In genomic region chr19:3687774-3688706, GRCh38 we compare ENCODE assay signal across 8 cellular contexts. TPM values are rescaled to one million over a fixed set of nuclear protein-coding genes. Genes with fewer than 3 reads are reported as not detected.
DNase-seq lines count a peak whose midpoint lies in the region; ATAC-seq and TF ChIP-seq lines count a peak whose summit lies in the region.

No MANE protein-coding gene starts in this region.

- no peak for TF ChIP-seq EP300 in SK-N-SH (IDR thresholded peaks at IDR 0.05; ENCODE audit: borderline replicate concordance in 1 of 2, low read depth in 1 of 2, low read length in 1 of 2)

- no peak for TF ChIP-seq RAD21 in SK-N-SH (IDR thresholded peaks at IDR 0.05; ENCODE audit: low read length)

- no peaks in the 10 kb centered on the region for H3K27me3 ChIP-seq in naive thymus-derived CD4-positive, alpha-beta T cell (ENCODE audit: control insufficient read depth in 2 of 2, insufficient read depth in 2 of 2, low read length in 2 of 2)
- no peaks in the 10 kb centered on the region for H3K27me3 ChIP-seq in SK-N-SH (ENCODE audit: insufficient read depth)

- H3K79me2 ChIP-seq in SK-N-SH (ENCODE audit: insufficient read depth) = peaks cover 50% of the 10 kb centered on the region

- H3K36me3 ChIP-seq in naive thymus-derived CD4-positive, alpha-beta T cell (ENCODE audit: control insufficient read depth in 2 of 3, insufficient read depth in 3 of 3, low read length in 3 of 3) = peaks cover 0 to 10% (median 0%) of the 10 kb centered on the region in 3 experiments
- H3K36me3 ChIP-seq in SK-N-SH (replicated peaks in 1 of 2; ENCODE audit: control insufficient read depth in 1 of 2, insufficient read depth in 2 of 2, low read length in 1 of 2) = no peaks in the 10 kb centered on the region

- POLR2A ChIA-PET in naive thymus-derived CD4-positive, alpha-beta T cell (lab: Charles Lee) = interaction anchor here (0.5 to 6.6 kb wide), 20 partner anchors 10 to 1935 kb away, joined by 3 to 79 read pairs (median 4); partner anchors contain the start of genes APBA3, CACTIN, DAPK3 and MFSD12
- POLR2A ChIA-PET in SK-N-SH (lab: Yijun Ruan, JAX) = interaction anchor here (0.5 kb wide), 1 partner anchor 116 kb away, joined by 3 read pairs; no protein-coding TSS in a partner anchor

- H3K27me3 Mint-ChIP-seq in naive thymus-derived CD4-positive, alpha-beta T cell = no peaks in the 10 kb centered on the region

- H3K4me2 ChIP-seq in SK-N-SH = no peak overlapping the region

- H3K4me3 ChIP-seq in naive thymus-derived CD4-positive, alpha-beta T cell (ENCODE audit: low read length) = peak overlapping the region; percentile 67
- H3K4me3 ChIP-seq in SK-N-SH (ENCODE audit: low read depth in 2 of 2, low read length in 1 of 2) = no peak overlapping the region

- no peaks in the 10 kb centered on the region for H3K9me3 ChIP-seq in naive thymus-derived CD4-positive, alpha-beta T cell (ENCODE audit: control insufficient read depth in 2 of 3, low read length in 3 of 3)
- H3K9me3 ChIP-seq in SK-N-SH = no peaks in the 10 kb centered on the region

- H3K9me2 ChIP-seq in SK-N-SH = no peaks in the 10 kb centered on the region

- peaks cover 31% of the 10 kb centered on the region for H4K20me1 ChIP-seq in SK-N-SH (ENCODE audit: insufficient read depth)

- no peak overlapping the region for H2AFZ ChIP-seq in SK-N-SH (ENCODE audit: low read depth)

- CTCF ChIA-PET in naive thymus-derived CD4-positive, alpha-beta T cell (lab: Charles Lee) = interaction anchor here (0.6 to 5.3 kb wide), 6 partner anchors 11 to 448 kb away, joined by 3 to 22 read pairs (median 5); partner anchors contain the start of gene PIP5K1C
- CTCF ChIA-PET in SK-N-SH (lab: Yijun Ruan, JAX) = interaction anchor here (0.9 to 2.4 kb wide), 4 partner anchors 9 to 164 kb away, joined by 3 to 13 read pairs (median 3); no protein-coding TSS in a partner anchor

- H3K9me3 Mint-ChIP-seq in naive thymus-derived CD4-positive, alpha-beta T cell = no peaks in the 10 kb centered on the region

- H3F3A ChIP-seq in SK-N-SH (replicated peaks; ENCODE audit: insufficient read depth) = no peaks in the 10 kb centered on the region

- peaks cover 0 to 29% (median 11%) of the 10 kb centered on the region in 5 donors for H3K36me3 Mint-ChIP-seq in naive thymus-derived CD4-positive, alpha-beta T cell

- no peak overlapping the region for H3K9ac ChIP-seq in SK-N-SH

- H3K4me3 Mint-ChIP-seq in naive thymus-derived CD4-positive, alpha-beta T cell = peak overlapping the region; percentile 66 to 93 (median 90)

- intact Hi-C loops in naive thymus-derived CD4-positive, alpha-beta T cell (cut with micrococcal nuclease) = loop anchor here in 1 of 2 donors (1.0 kb wide), 1 partner anchor 12 kb away; the partner anchor contains the start of gene PIP5K1C

- H3K4me1 Mint-ChIP-seq in naive thymus-derived CD4-positive, alpha-beta T cell = peaks cover 24 to 64% (median 43%) of the 10 kb centered on the region in 7 donors

- peaks cover 0 to 16% of the 10 kb centered on the region in 2 donors for H3K4me1 ChIP-seq in naive thymus-derived CD4-positive, alpha-beta T cell (ENCODE audit: control insufficient read depth in 2 of 2, insufficient read depth in 2 of 2, low read length in 2 of 2)
- H3K4me1 ChIP-seq in SK-N-SH (ENCODE audit: control insufficient read depth in 1 of 2, insufficient read depth in 2 of 2, low read depth in 1 of 2, low read length in 1 of 2) = peaks cover 0 to 5% of the 10 kb centered on the region in 2 experiments; a peak in 1 of 4 replicates

- peak; percentile 67 for ATAC-seq in naive thymus-derived CD4-positive, alpha-beta T cell
- no peak for ATAC-seq in HG03135 (IDR thresholded peaks at IDR 0.05; ENCODE audit: unreplicated experiment)
- no peak for ATAC-seq in HG02571 (IDR thresholded peaks at IDR 0.05; ENCODE audit: unreplicated experiment)

- 94% methylated on average over 21 of the region's 55 CpGs for WGBS in SK-N-SH (ENCODE audit: low lambda C conversion rate)

- no peak for TF ChIP-seq CTCF in SK-N-SH (IDR thresholded peaks at IDR 0.05)

- peak overlapping the region; percentile 60 to 99 (median 96) for H3K27ac Mint-ChIP-seq in naive thymus-derived CD4-positive, alpha-beta T cell

- H3K27ac ChIP-seq in naive thymus-derived CD4-positive, alpha-beta T cell (ENCODE audit: low read depth, low read length) = peak overlapping the region; percentile 75
- H3K27ac ChIP-seq in SK-N-SH (ENCODE audit: low read depth in 2 of 2, low read length in 1 of 2) = no peak overlapping the region

- peak; percentile 47 for DNase-seq in DMS53 treated with DMSO at 0.1 percent for 48 hours (lab: John Stamatoyannopoulos, UW; ENCODE audit: unreplicated experiment)
- DNase-seq in NCI-H69 (lab: John Stamatoyannopoulos, UW) = peak; percentile 80
- peak; percentile 78 for DNase-seq in cerebellar cortex (ENCODE audit: low spot score)
- peak in 8 of 9 donors; percentile 26 to 59 (median 52) for DNase-seq in naive thymus-derived CD4-positive, alpha-beta T cell
- no peak for DNase-seq in SK-N-SH
- no peak for DNase-seq in NCI-H1105 (lab: John Stamatoyannopoulos, UW)

TF ChIP-seq in SK-N-SH, 30 proteins besides CTCF, POLR2A, EP300 and RAD21:
- TF ChIP-seq CHD2 (IDR thresholded peaks at IDR 0.05; ENCODE audit: low read length, partially characterized antibody) (no peak), EZH2phosphoT487 (IDR thresholded peaks at IDR 0.05; ENCODE audit: borderline replicate concordance, low read depth) (no peak), RCOR1 (IDR thresholded peaks at IDR 0.05; ENCODE audit: low read length) (no peak), SMC3 (IDR thresholded peaks at IDR 0.05; ENCODE audit: low read depth, low read length) (no peak)

RNA-seq across cellular contexts. Expression of gene PIP5K1C, which starts 12.2 kb away (rescaled TPM):
- total RNA-seq in naive thymus-derived CD4-positive, alpha-beta T cell = 10 to 100 TPM; 21.5 to 32.4 (median 30.7) TPM
- 10 to 100 TPM in 1 of 2 donors, 1 to 10 TPM in 1; 6.8 to 17.8 TPM for polyA plus RNA-seq in naive thymus-derived CD4-positive, alpha-beta T cell
- polyA plus RNA-seq in SK-N-SH (2012; rRNA removed) = 6.9 and 12.3 TPM in 2 replicates
- 4.4 and 6.9 TPM in 2 replicates for polyA plus RNA-seq in SK-N-SH (2012; cell fraction: cytosol; rRNA removed)
- polyA plus RNA-seq in SK-N-SH (2012; cell fraction: nucleus; rRNA removed) = 12.2 and 15.0 TPM in 2 replicates

RNA-seq across cellular contexts. Expression of gene TJP3, which starts 20.1 kb away (rescaled TPM):
- total RNA-seq in naive thymus-derived CD4-positive, alpha-beta T cell = 10 to 100 TPM in 4 of 5 experiments, 1 to 10 TPM in 1; 1.2 to 20.1 (median 16.8) TPM
- 10 to 100 TPM; 14.0 to 16.1 TPM for polyA plus RNA-seq in naive thymus-derived CD4-positive, alpha-beta T cell
- 0.24 and 0.36 TPM in 2 replicates for polyA plus RNA-seq in SK-N-SH (2012; rRNA removed)
- 0.18 and 0.28 TPM in 2 replicates for polyA plus RNA-seq in SK-N-SH (2012; cell fraction: cytosol; rRNA removed)
- polyA plus RNA-seq in SK-N-SH (2012; cell fraction: nucleus; rRNA removed) = 0.49 and 1.0 TPM in 2 replicates

Comparison
In these comparisons a context has a peak if more than half of its experiments do, and no peak if none do; other contexts are left out.
1. DNase-seq: peak in DMS53 treated with DMSO at 0.1 percent for 48 hours (single experiment), NCI-H69 (single experiment), cerebellar cortex (single experiment) and naive thymus-derived CD4-positive, alpha-beta T cell (8 of 9); none in SK-N-SH (single experiment) and NCI-H1105 (single experiment).
2. RNA of gene TJP3, which starts 20.1 kb away (polyA plus RNA-seq): 14.0 to 16.1 TPM in naive thymus-derived CD4-positive, alpha-beta T cell; 0.18 to 1.0 TPM in SK-N-SH; every median in the first group is over 4 times any median in the second.